ENCODE assay signal across 19 cellular contexts in the genomic region with DNA sequence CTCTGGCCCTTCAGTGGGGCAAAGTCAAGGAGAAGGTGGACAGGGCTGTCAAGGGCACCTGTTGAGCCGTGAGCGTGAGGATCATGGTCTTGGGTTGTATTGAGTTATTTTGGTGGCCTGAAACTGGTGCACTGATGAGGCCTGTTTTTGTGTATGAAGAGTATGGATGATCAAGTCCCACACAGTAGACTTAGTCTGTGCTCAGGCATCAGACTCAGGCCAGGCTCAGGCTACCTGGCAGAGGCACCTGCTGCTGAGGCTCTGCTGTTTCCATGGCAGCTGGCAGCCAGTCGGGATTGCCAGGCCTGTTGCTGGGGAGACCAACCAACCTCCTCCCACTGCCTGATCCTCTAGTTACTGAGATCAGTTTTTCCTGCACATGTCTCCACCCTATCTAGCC. TPM values are rescaled to one million over a fixed set of nuclear protein-coding genes. Genes with fewer than 3 reads are reported as not detected.
DNase-seq lines count a peak whose midpoint lies in the region; ATAC-seq and TF ChIP-seq lines count a peak whose summit lies in the region.
"Had no signal": no experiment of that assay in that cellular context is flagged by ENCODE, and none has a peak within 500 bp of the region (broad histone marks: within the 10 kb centered on the region; RNA-seq: fewer than 3 reads in every experiment).

No MANE protein-coding gene starts in this region.

- ATAC-seq in GM18520 (IDR thresholded peaks at IDR 0.05; ENCODE audit: unreplicated experiment) = no peak

- DNase-seq in NCI-H2107 treated with DMSO at 0.1 percent for 48 hours (lab: John Stamatoyannopoulos, UW; ENCODE audit: unreplicated experiment) (peak; percentile 80), NCI-H2107 (lab: John Stamatoyannopoulos, UW) (no peak), NCI-H2171 treated with DMSO at 0.1 percent for 48 hours (lab: John Stamatoyannopoulos, UW) (peak; percentile 80), sigmoid colon (peak; percentile 48), AML-193 (lab: John Stamatoyannopoulos, UW) (no peak)
- DNase-seq in activated CD4-positive, alpha-beta T cell treated with anti-CD3 and anti-CD28 coated beads, Interleukin-2, amount 50 U/mL, for 1 hour = no peak
- DNase-seq: activated CD4-positive, CD25-positive, alpha-beta regulatory T cell; activated T-cell treated with anti-CD3 and anti-CD28 coated beads, Interleukin-2, amount 50 U/mL, for 24 hours; HCEC 1CT; Karpas-422; lower lobe of right lung; Peyer's patch had no signal

- no peaks in the 10 kb centered on the region for H3K9me3 ChIP-seq in sigmoid colon
- H3K9me3 ChIP-seq: adrenal gland, lower lobe of right lung, Peyer's patch had no signal

- no peak for TF ChIP-seq EP300 in sigmoid colon (IDR thresholded peaks at IDR 0.05)

- no peak for TF ChIP-seq POLR2A in sigmoid colon (IDR thresholded peaks at IDR 0.05)

- no peaks in the 10 kb centered on the region for H3K36me3 ChIP-seq in sigmoid colon
- H3K36me3 ChIP-seq: adrenal gland, lower lobe of right lung, Peyer's patch had no signal

- TF ChIP-seq CTCF in sigmoid colon (IDR thresholded peaks at IDR 0.05) = no peak

- WGBS in sigmoid colon, 2 donors = 71 to 82% methylated on average over 3 of the region's 3 CpGs

- peaks cover 30 to 76% (median 51%) of the 10 kb centered on the region in 3 donors for H3K27me3 ChIP-seq in sigmoid colon

- intact Hi-C loops in sigmoid colon (cut with DNase I) = no loop called here

- H3K4me1 ChIP-seq in sigmoid colon = peaks cover 0 to 29% (median 19%) of the 10 kb centered on the region in 4 donors

- peak overlapping the region; percentile 79 for H3K27ac ChIP-seq in cingulate gyrus (ENCODE audit: low read depth, low read length)
- H3K27ac ChIP-seq in sigmoid colon = no peak overlapping the region
- H3K27ac ChIP-seq: HL-60, Peyer's patch had no signal

- H3K4me3 ChIP-seq in sigmoid colon = no peak overlapping the region
- H3K4me3 ChIP-seq: adrenal gland, lower lobe of right lung, Peyer's patch, smooth muscle cell had no signal

RNA-seq across cellular contexts. Expression of gene JPH4, which starts 5.2 kb away (rescaled TPM):
- total RNA-seq in sigmoid colon = 1 to 10 TPM in 3 of 4 donors, under 1 TPM in 1; 0.82 to 3.0 (median 2.1) TPM
- polyA plus RNA-seq in sigmoid colon = 1 to 10 TPM in 1 of 3 donors, under 1 TPM in 1, not detected in 1; 0.60 to 1.5 TPM
- total RNA-seq: A172, fibroblast of lung had no signal
- polyA plus RNA-seq: fibroblast of lung, smooth muscle cell had no signal

RNA-seq across cellular contexts. Expression of gene AP1G2, which starts 5.8 kb away (rescaled TPM):
- 10 to 100 TPM; 16.4 to 37.1 (median 26.3) TPM for total RNA-seq in sigmoid colon
- polyA plus RNA-seq in sigmoid colon = 100 to 1,000 TPM in 1 of 3 donors, 10 to 100 TPM in 2; 33.0 to 124 (median 41.6) TPM

RNA-seq across cellular contexts. Expression of gene THTPA, which starts 17.3 kb away (rescaled TPM):
- total RNA-seq in sigmoid colon = 10 to 100 TPM in 3 of 4 donors, 1 to 10 TPM in 1; 8.9 to 30.6 (median 19.4) TPM
- polyA plus RNA-seq in sigmoid colon = 10 to 100 TPM; 19.2 to 35.4 (median 22.0) TPM

RNA-seq across cellular contexts. Expression of gene ZFHX2, which starts 21.8 kb away (rescaled TPM):
- 1 to 10 TPM in 2 of 4 donors, under 1 TPM in 2; 0.33 to 1.9 (median 0.98) TPM for total RNA-seq in sigmoid colon
- polyA plus RNA-seq in sigmoid colon = under 1 TPM in 2 of 3 donors, not detected in 1; under 0.01 to 0.57 TPM
- polyA plus RNA-seq: fibroblast of lung had no signal

Comparison
In these comparisons a context has a peak if more than half of its experiments do, and no peak if none do; other contexts are left out.
1. DNase-seq: peak in NCI-H2107 treated with DMSO at 0.1 percent for 48 hours (single experiment), NCI-H2171 treated with DMSO at 0.1 percent for 48 hours (single experiment) and sigmoid colon (single experiment); none in NCI-H2107 (single experiment), AML-193 (0 of 2) and activated CD4-positive, alpha-beta T cell treated with anti-CD3 and anti-CD28 coated beads, Interleukin-2, amount 50 U/mL, for 1 hour (single experiment).